In the genomic region with DNA sequence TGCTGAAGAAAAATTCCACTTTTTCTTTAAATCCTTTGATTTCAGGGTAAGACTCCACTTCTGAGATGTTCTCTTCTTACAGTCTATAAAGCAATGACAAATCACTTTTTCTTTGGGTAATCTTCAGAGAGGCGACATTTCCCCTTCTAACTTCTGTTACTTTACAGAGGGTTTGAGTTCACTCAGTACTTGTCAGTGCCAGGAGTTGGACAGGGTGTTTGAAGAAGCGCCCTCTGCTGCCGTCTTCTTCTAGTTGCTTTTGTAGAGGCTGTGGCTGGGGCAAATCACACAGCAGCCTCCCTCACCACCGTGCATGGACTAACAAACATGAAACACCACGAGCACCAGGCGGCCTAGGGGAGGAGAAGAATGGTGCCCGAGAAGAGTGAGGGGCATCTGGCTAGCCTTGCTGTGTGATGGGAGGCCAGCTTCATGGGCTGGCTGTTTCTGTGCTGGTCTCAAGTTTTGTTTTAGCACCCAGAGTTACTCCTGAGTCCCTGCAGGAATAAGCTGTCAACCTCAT, we compare ENCODE assay signal across 8 cellular contexts. TPM values are rescaled to one million over a fixed set of nuclear protein-coding genes. Genes with fewer than 3 reads are reported as not detected.
DNase-seq lines count a peak whose midpoint lies in the region; ATAC-seq, FAIRE-seq and TF ChIP-seq lines count a peak whose summit lies in the region.

A gene with protein sequence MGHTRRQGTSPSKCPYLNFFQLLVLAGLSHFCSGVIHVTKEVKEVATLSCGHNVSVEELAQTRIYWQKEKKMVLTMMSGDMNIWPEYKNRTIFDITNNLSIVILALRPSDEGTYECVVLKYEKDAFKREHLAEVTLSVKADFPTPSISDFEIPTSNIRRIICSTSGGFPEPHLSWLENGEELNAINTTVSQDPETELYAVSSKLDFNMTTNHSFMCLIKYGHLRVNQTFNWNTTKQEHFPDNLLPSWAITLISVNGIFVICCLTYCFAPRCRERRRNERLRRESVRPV (minus strand): TSS at position 174 of the 523 bp plus-strand sequence. CDS start 1,886 bp downstream, outside the sequence.

- ATAC-seq in GM19328 (IDR thresholded peaks at IDR 0.05; ENCODE audit: unreplicated experiment) (peak; percentile 58), HG03175 (IDR thresholded peaks at IDR 0.05; ENCODE audit: unreplicated experiment) (peak; percentile 61), Right ventricle myocardium superior (ENCODE audit: poor library complexity) (peak; percentile 84)

- no peaks in the 10 kb centered on the region for H3K79me2 ChIP-seq in PC-9 (ENCODE audit: low read depth)

- H3K27ac ChIP-seq in PC-9 = no peak within 1 kb of the TSS

- H3F3A ChIP-seq in PC-9 (ENCODE audit: insufficient read depth, low read depth) = no peaks in the 10 kb centered on the region

- TF ChIP-seq CTCF in D721Med (IDR thresholded peaks at IDR 0.05; ENCODE audit: insufficient read depth, missing control alignments) = peak; percentile 36
- peak; percentile 40; the same call in 1 of the 2 replicates for TF ChIP-seq CTCF in PC-9 (conservative IDR thresholded peaks at IDR 0.05)

- no peak within 1 kb of the TSS for H3K4me3 ChIP-seq in PC-9

- CTCF ChIA-PET in PC-9 (lab: Charles Lee) = no interaction called here

- no peaks in the 10 kb centered on the region for H3K9me3 ChIP-seq in PC-9 (ENCODE audit: insufficient read depth, low read depth)

- peak within 1 kb of the TSS; percentile 34; the same call in 1 of the 2 replicates for H3K4me2 ChIP-seq in PC-9

- H3K4me1 ChIP-seq in PC-9 (replicated peaks; ENCODE audit: insufficient read depth) = no peaks in the 10 kb centered on the region

- DNase-seq in D721Med (ENCODE audit: insufficient read length, low spot score) = no peak
- DNase-seq in PC-9 = peak in 1 of 2 experiments; percentile 17
- peak; percentile 72 to 78 for DNase-seq in activated T-cell treated with anti-CD3 and anti-CD28 coated beads, Interleukin-2, amount 50 U/mL, for 48 hours
- peak; percentile 65 for DNase-seq in Right ventricle myocardium superior
- peak; percentile 23 to 29 for DNase-seq in stimulated activated CD4-positive, alpha-beta T cell treated with anti-CD3 and anti-CD28 coated beads, Interleukin-1b, Interleukin-23, amount 100 ng/mL, for 1 hour (ENCODE audit: low read depth in 2 of 2)
- no peak for DNase-seq in NCI-H2081 treated with DMSO at 0.1 percent for 48 hours (lab: John Stamatoyannopoulos, UW)

- POLR2A ChIA-PET in PC-9 (lab: Charles Lee; ENCODE audit: unreplicated experiment) = no interaction called here

- H4K20me1 ChIP-seq in PC-9 (ENCODE audit: insufficient read depth) = no peaks in the 10 kb centered on the region

- H3K9me2 ChIP-seq in PC-9 (ENCODE audit: insufficient read depth) = no peaks in the 10 kb centered on the region

- FAIRE-seq in D721Med (lab: Jason Lieb, UNC) = no peak

- no peaks in the 10 kb centered on the region for H3K27me3 ChIP-seq in PC-9 (ENCODE audit: insufficient read depth, low read depth)

- intact Hi-C loops in PC-9 (cut with micrococcal nuclease; ENCODE audit: unreplicated experiment) (loop anchor here (1.0 kb wide), 1 partner anchor 675 kb away; no protein-coding TSS in a partner anchor), Right ventricle myocardium superior (cut with DNase I) (no loop called here)

- H2AFZ ChIP-seq in PC-9 = no peak within 1 kb of the TSS; the same call in 1 of the 2 replicates

- no peaks in the 10 kb centered on the region for H3K36me3 ChIP-seq in PC-9 (ENCODE audit: low read depth)

- no TSS peak for BruUV-seq in PC-9 (replicated peaks; lab: Mats Ljungman, UMichigan)

RNA-seq across cellular contexts. Expression of the gene that starts here (rescaled TPM):
- total RNA-seq in PC-9 (2021) (not detected in 2 replicates), Right ventricle myocardium superior (not detected)

Comparison
In these comparisons a context has a peak if more than half of its experiments do, and no peak if none do; other contexts are left out.
1. Peak in DNase-seq and ATAC-seq in Right ventricle myocardium superior; RNA of the gene not detected or under 1 TPM.
2. DNase-seq: peak in activated T-cell treated with anti-CD3 and anti-CD28 coated beads, Interleukin-2, amount 50 U/mL, for 48 hours (2 of 2) and stimulated activated CD4-positive, alpha-beta T cell treated with anti-CD3 and anti-CD28 coated beads, Interleukin-1b, Interleukin-23, amount 100 ng/mL, for 1 hour (2 of 2); none in D721Med (single experiment) and NCI-H2081 treated with DMSO at 0.1 percent for 48 hours (single experiment).
3. Peak in every context shown above with its lines, with median percentiles within 50 percentile points of each other: ATAC-seq.